ENCODE assay signal across 22 cellular contexts in genomic region chr1:98077691-98078090, GRCh38.
"Had no signal": no experiment of that assay in that cellular context is flagged by ENCODE, and none has a peak within 500 bp of the region (broad histone marks: within the 10 kb centered on the region; RNA-seq: fewer than 3 reads in every experiment).

No MANE protein-coding gene starts in this region.

- H3K9me3 Mint-ChIP-seq: activated CD4-positive, alpha-beta T cell treated with anti-CD3 and anti-CD28 coated beads, Interleukin-2, amount 10 ng/mL, durations not matched to agents 7 days and 5 days; activated naive CD4-positive, alpha-beta T cell treated with anti-CD3 and anti-CD28 coated beads, Interleukin-2, amount 10 ng/mL, durations not matched to agents 7 days and 5 days; activated naive CD8-positive, alpha-beta T cell treated with anti-CD3 and anti-CD28 coated beads, Interleukin-2, amount 50 U/mL, for 24 hours; immature natural killer cell; memory B cell; naive thymus-derived CD8-positive, alpha-beta T cell; stimulated activated naive CD8-positive, alpha-beta T cell treated with anti-CD3 and anti-CD28 coated beads, Interleukin-15, Interleukin-2, amounts not matched to agents 100 ng/mL and 50 ng/mL, for 24 hours had no signal

- ATAC-seq: activated CD4-positive, CD25-positive, alpha-beta regulatory T cell treated with anti-CD3 and anti-CD28 coated beads, Interleukin-2, amount 50 U/mL, for 24 hours; activated naive CD8-positive, alpha-beta T cell treated with anti-CD3 and anti-CD28 coated beads, Interleukin-2, amount 50 U/mL, for 24 hours; left ventricle myocardium superior; naive thymus-derived CD8-positive, alpha-beta T cell; psoas muscle; right cardiac atrium had no signal

- H3K9me3 ChIP-seq: breast epithelium, ovary, psoas muscle, tibial nerve had no signal

- H3K4me3 Mint-ChIP-seq: activated CD4-positive, alpha-beta T cell treated with anti-CD3 and anti-CD28 coated beads, Interleukin-2, amount 10 ng/mL, durations not matched to agents 7 days and 5 days; activated naive CD4-positive, alpha-beta T cell treated with anti-CD3 and anti-CD28 coated beads, Interleukin-2, amount 10 ng/mL, durations not matched to agents 7 days and 5 days; activated naive CD8-positive, alpha-beta T cell treated with anti-CD3 and anti-CD28 coated beads, Interleukin-2, amount 50 U/mL, for 24 hours; immature natural killer cell; memory B cell; naive thymus-derived CD8-positive, alpha-beta T cell; stimulated activated naive CD8-positive, alpha-beta T cell treated with anti-CD3 and anti-CD28 coated beads, Interleukin-15, Interleukin-2, amounts not matched to agents 100 ng/mL and 50 ng/mL, for 24 hours had no signal

- H3K27me3 Mint-ChIP-seq: activated naive CD4-positive, alpha-beta T cell treated with anti-CD3 and anti-CD28 coated beads, Interleukin-2, amount 10 ng/mL, durations not matched to agents 7 days and 5 days; memory B cell; stimulated activated naive CD8-positive, alpha-beta T cell treated with anti-CD3 and anti-CD28 coated beads, Interleukin-15, Interleukin-2, amounts not matched to agents 100 ng/mL and 50 ng/mL, for 24 hours had no signal

- DNase-seq: activated CD4-positive, alpha-beta T cell treated with anti-CD3 and anti-CD28 coated beads, Interleukin-2, amount 10 ng/mL, durations not matched to agents 7 days and 5 days; activated CD8-positive, alpha-beta memory T cell treated with anti-CD3 and anti-CD28 coated beads for 24 hours; activated CD8-positive, alpha-beta memory T cell treated with anti-CD3 and anti-CD28 coated beads, Interleukin-2, amount 50 U/mL, for 48 hours; activated effector memory CD4-positive, alpha-beta T cell treated with Interleukin-2 at 50 U/mL for 16 hours; activated naive CD4-positive, alpha-beta T cell treated with anti-CD3 and anti-CD28 coated beads, Interleukin-2, amount 10 ng/mL, durations not matched to agents 7 days and 5 days; activated naive CD8-positive, alpha-beta T cell treated with anti-CD3 and anti-CD28 coated beads, Interleukin-2, amount 50 U/mL, for 24 hours; activated T-cell treated with anti-CD3 and anti-CD28 coated beads, Interleukin-2, amount 50 U/mL, for 48 hours; anterior cingulate cortex; immature natural killer cell; kidney glomerular epithelial cell; left ventricle myocardium superior; naive thymus-derived CD8-positive, alpha-beta T cell; ovary; psoas muscle; right cardiac atrium had no signal

- H3K27ac ChIP-seq: breast epithelium, coronary artery, ovary, psoas muscle, skin epidermis, tibial nerve had no signal

- H3K27me3 ChIP-seq: breast epithelium, ovary, tibial nerve had no signal

- H3K36me3 ChIP-seq: breast epithelium, ovary, tibial nerve had no signal

- H3K4me3 ChIP-seq: breast epithelium, coronary artery, ovary, psoas muscle, skin epidermis, tibial nerve had no signal

- H3K4me1 Mint-ChIP-seq: activated naive CD8-positive, alpha-beta T cell treated with anti-CD3 and anti-CD28 coated beads, Interleukin-2, amount 50 U/mL, for 24 hours; memory B cell had no signal

- H3K36me3 Mint-ChIP-seq: activated naive CD4-positive, alpha-beta T cell treated with anti-CD3 and anti-CD28 coated beads, Interleukin-2, amount 10 ng/mL, durations not matched to agents 7 days and 5 days; immature natural killer cell; memory B cell; naive thymus-derived CD8-positive, alpha-beta T cell had no signal

- H3K4me1 ChIP-seq: breast epithelium, psoas muscle, tibial nerve had no signal

- H3K27ac Mint-ChIP-seq: activated CD4-positive, alpha-beta T cell treated with anti-CD3 and anti-CD28 coated beads, Interleukin-2, amount 10 ng/mL, durations not matched to agents 7 days and 5 days; activated naive CD4-positive, alpha-beta T cell treated with anti-CD3 and anti-CD28 coated beads, Interleukin-2, amount 10 ng/mL, durations not matched to agents 7 days and 5 days; activated naive CD8-positive, alpha-beta T cell treated with anti-CD3 and anti-CD28 coated beads, Interleukin-2, amount 50 U/mL, for 24 hours; immature natural killer cell; memory B cell; naive thymus-derived CD8-positive, alpha-beta T cell; stimulated activated naive CD8-positive, alpha-beta T cell treated with anti-CD3 and anti-CD28 coated beads, Interleukin-15, Interleukin-2, amounts not matched to agents 100 ng/mL and 50 ng/mL, for 24 hours had no signal
